ENCODE assay signal across 8 cellular contexts in the genomic region with DNA sequence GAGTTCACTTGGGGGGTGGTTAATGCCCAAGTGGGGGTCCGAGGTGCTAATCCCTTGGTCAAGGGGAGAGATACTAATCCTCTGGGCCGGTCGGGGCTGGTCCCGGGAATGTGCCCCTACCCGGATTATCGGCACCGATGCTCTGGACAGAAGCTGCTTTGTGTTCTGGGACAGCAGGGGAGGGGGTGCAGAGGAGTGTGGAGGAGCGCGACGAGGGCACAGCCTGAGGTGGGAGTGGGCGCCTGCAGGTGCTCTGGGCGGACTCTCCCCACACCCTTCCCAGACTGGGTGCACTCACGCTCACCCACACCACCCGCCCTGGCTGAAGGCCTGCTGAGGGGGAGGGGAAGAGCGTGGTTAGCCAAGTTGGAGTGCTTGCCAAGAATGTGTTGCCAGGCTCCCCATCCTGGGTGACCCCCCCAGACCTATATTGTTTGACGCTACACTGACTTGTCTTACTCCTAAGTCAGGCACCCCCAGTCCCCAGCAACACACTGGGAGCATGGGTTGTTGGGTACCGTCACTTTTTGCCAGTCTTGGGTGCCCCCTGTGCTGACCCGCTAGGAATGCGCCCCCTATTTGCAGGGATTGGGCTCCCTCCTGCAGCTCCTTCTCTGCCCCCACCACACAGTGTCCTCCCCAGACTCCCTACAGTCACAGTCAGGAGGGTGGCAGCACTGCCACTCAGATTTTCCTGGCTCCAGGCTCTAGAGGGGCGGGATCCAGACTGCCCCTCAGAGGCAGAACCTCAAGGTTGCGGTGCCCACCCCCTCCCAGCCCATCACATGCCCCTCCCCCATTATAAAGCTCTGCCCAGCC. TPM values are rescaled to one million over a fixed set of nuclear protein-coding genes. Genes with fewer than 3 reads are reported as not detected.
DNase-seq lines count a peak whose midpoint lies in the region; ATAC-seq and TF ChIP-seq lines count a peak whose summit lies in the region.

No MANE protein-coding gene starts in this region.

- H3K9me3 ChIP-seq in SJCRH30 (replicated peaks), result no peaks in the 10 kb centered on the region
- H3K9me3 ChIP-seq in effector memory CD4-positive, alpha-beta T cell (ENCODE audit: control insufficient read depth, low read length), result no peaks in the 10 kb centered on the region
- H3K9me3 ChIP-seq in muscle layer of duodenum (ENCODE audit: control insufficient read depth in 1 of 2, low read length in 2 of 2), result no peaks in the 10 kb centered on the region

- H3K27me3 ChIP-seq in SJCRH30 (no peaks in the 10 kb centered on the region), muscle layer of duodenum (ENCODE audit: low read depth, low read length) (no peaks in the 10 kb centered on the region)
- no peaks in the 10 kb centered on the region for H3K27me3 ChIP-seq in effector memory CD4-positive, alpha-beta T cell (replicated peaks; ENCODE audit: control insufficient read depth, insufficient read depth, low read length, poor library complexity, severe bottlenecking)

- TF ChIP-seq CTCF in GM13977 (IDR thresholded peaks at IDR 0.05; ENCODE audit: extremely low read depth, insufficient read depth, missing control alignments), result no peak

- in situ Hi-C loops in GM13977 (cut with MboI; ENCODE audit: low pct_unique_long_range_greater_than_20kb, low sequenced_read_pairs, unreplicated experiment), result no loop called here

- H3K36me3 ChIP-seq in SJCRH30, result peaks cover 14% of the 10 kb centered on the region
- peaks cover 19% of the 10 kb centered on the region for H3K36me3 ChIP-seq in effector memory CD4-positive, alpha-beta T cell (ENCODE audit: control insufficient read depth, insufficient read depth, low read length)
- H3K36me3 ChIP-seq in muscle layer of duodenum (ENCODE audit: control insufficient read depth in 1 of 2, insufficient read depth in 2 of 2, low read length in 2 of 2), result peaks cover 12 to 13% of the 10 kb centered on the region in 2 donors

- peaks cover 5% of the 10 kb centered on the region; the same call in 1 of the 2 replicates for H3K4me1 ChIP-seq in SJCRH30
- peaks cover 29% of the 10 kb centered on the region for H3K4me1 ChIP-seq in effector memory CD4-positive, alpha-beta T cell (ENCODE audit: control insufficient read depth, insufficient read depth, low read length, poor library complexity, severe bottlenecking)
- H3K4me1 ChIP-seq in muscle layer of duodenum (ENCODE audit: control insufficient read depth in 1 of 2, insufficient read depth in 2 of 2, low read length in 2 of 2), result peaks cover 23 to 49% of the 10 kb centered on the region in 2 donors

- peak overlapping the region; percentile 68 for H3K4me3 ChIP-seq in SJCRH30
- H3K4me3 ChIP-seq in effector memory CD4-positive, alpha-beta T cell (ENCODE audit: insufficient read depth, low read depth, low read length, poor library complexity, severe bottlenecking), result peak overlapping the region; percentile 66
- peak overlapping the region; percentile 92 to 93 for H3K4me3 ChIP-seq in muscle layer of duodenum (ENCODE audit: low read depth in 1 of 2, low read length in 2 of 2)

- ATAC-seq in HG02759 (IDR thresholded peaks at IDR 0.05; ENCODE audit: unreplicated experiment) (no peak), HG02852 (IDR thresholded peaks at IDR 0.05; ENCODE audit: unreplicated experiment) (no peak)

- H3K27ac ChIP-seq in SJCRH30, result peak overlapping the region; percentile 96; the same call in 1 of the 2 replicates
- peak overlapping the region; percentile 19 for H3K27ac ChIP-seq in effector memory CD4-positive, alpha-beta T cell (ENCODE audit: insufficient read depth, low read length, poor library complexity, severe bottlenecking)
- peak overlapping the region; percentile 51 for H3K27ac ChIP-seq in muscle layer of duodenum (ENCODE audit: low read length)

- DNase-seq in A172 (ENCODE audit: low spot score) (peak; percentile 82), GM03348 (ENCODE audit: low spot score) (peak; percentile 58), SJCRH30 (peak in 1 of 2 experiments; percentile 34), GM13977 (ENCODE audit: low spot score) (no peak)
- no peak for DNase-seq in effector memory CD4-positive, alpha-beta T cell

RNA-seq across cellular contexts. Expression of a gene that starts 1.2 kb away (rescaled TPM):
- 195 and 238 TPM in 2 replicates for total RNA-seq in A172 (2014; rRNA removed; shearing (Covaris generic))
- 129 and 132 TPM in 2 replicates for total RNA-seq in SJCRH30 (2014; rRNA removed; shearing (Covaris generic))

RNA-seq across cellular contexts. Expression of a gene that starts 2.9 kb away (rescaled TPM):
- total RNA-seq in A172 (2014; rRNA removed; shearing (Covaris generic)), result 57.0 and 58.7 TPM in 2 replicates
- total RNA-seq in SJCRH30 (2014; rRNA removed; shearing (Covaris generic)), result 34.3 and 39.2 TPM in 2 replicates

RNA-seq across cellular contexts. Expression of a gene that starts 12.3 kb away (rescaled TPM):
- total RNA-seq in A172 (2014; rRNA removed; shearing (Covaris generic)), result 0.31 and 0.53 TPM in 2 replicates
- 1.3 and 1.5 TPM in 2 replicates for total RNA-seq in SJCRH30 (2014; rRNA removed; shearing (Covaris generic))

RNA-seq across cellular contexts. Expression of a gene that starts 20.0 kb away (rescaled TPM):
- total RNA-seq in A172 (2014; rRNA removed; shearing (Covaris generic)), result 95.4 and 118 TPM in 2 replicates
- total RNA-seq in SJCRH30 (2014; rRNA removed; shearing (Covaris generic)), result 62.2 and 92.8 TPM in 2 replicates

RNA-seq across cellular contexts. Expression of a gene that starts 22.7 kb away (rescaled TPM):
- total RNA-seq in A172 (2014; rRNA removed; shearing (Covaris generic)), result 28.9 and 42.8 TPM in 2 replicates
- total RNA-seq in SJCRH30 (2014; rRNA removed; shearing (Covaris generic)), result 43.5 and 44.2 TPM in 2 replicates

Comparison
In these comparisons a context has a peak if more than half of its experiments do, and no peak if none do; other contexts are left out.
1. DNase-seq: peak in A172 (single experiment) and GM03348 (single experiment); none in effector memory CD4-positive, alpha-beta T cell (0 of 3) and GM13977 (single experiment).
2. H3K27ac ChIP-seq: peak in every context shown above with its lines; median percentile 96 in SJCRH30; 51 in muscle layer of duodenum; 19 in effector memory CD4-positive, alpha-beta T cell.
3. Peak in every context shown above with its lines, with median percentiles within 50 percentile points of each other: H3K4me3 ChIP-seq.